8 cellular contexts compared by ENCODE assay signal in the genomic region with DNA sequence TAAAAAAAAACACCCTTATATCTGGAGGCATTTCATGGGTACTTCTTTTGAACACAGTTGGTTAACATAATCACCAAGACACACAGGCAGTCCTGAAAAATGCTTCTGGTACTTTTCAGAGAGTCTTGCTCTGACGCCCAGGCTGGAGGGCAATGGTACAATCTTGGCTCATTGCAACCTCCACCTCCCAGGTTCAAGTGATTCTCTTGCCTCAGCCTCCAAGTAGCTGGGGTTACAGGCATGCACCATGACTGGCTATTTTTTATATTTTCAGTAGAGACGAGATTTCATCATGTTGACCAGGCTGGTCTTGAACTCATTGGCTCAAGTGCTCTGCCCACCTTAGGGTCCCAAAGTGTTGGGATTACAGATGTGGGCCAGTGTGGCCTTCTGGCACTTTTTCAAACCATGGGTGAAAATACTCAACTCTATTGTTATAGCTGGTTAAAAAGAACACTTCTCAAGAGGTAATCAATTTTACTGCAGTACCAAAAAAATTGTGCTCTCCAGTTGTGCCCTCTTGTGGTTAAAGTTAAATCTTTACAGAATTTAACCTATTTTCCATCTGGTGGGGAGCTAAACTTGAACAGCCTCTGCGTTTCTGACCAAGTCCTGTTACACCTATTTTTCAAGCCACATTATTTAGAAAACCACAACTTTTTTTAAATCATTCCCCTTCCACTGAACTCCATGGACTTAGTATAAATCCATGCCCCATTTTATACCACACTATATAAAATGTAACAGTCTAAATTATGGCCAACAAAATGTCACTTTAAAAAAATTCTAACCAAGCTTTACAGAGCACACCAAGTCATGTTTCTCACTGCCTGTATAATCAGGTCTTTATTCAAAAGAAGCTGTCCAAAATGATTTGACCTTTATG. TPM values are rescaled to one million over a fixed set of nuclear protein-coding genes. Genes with fewer than 3 reads are reported as not detected.
DNase-seq lines count a peak whose midpoint lies in the region; ATAC-seq, FAIRE-seq and TF ChIP-seq lines count a peak whose summit lies in the region.

No MANE protein-coding gene starts in this region.

- TF ChIP-seq RAD21 in A549 (conservative IDR thresholded peaks at IDR 0.05 in 1 of 2, IDR thresholded peaks at IDR 0.05 in 1 of 2): peak; percentile 26 to 30; a peak in 2 of 5 replicates

- no peaks in the 10 kb centered on the region for H3K27me3 ChIP-seq in ectodermal cell (ENCODE audit: control insufficient read depth, insufficient read depth, low read length, poor library complexity, severe bottlenecking)

- H3K4me2 ChIP-seq in A549: peak overlapping the region; percentile 97; the same call in 2 of the 3 replicates

- TF ChIP-seq CTCF in A549 (IDR thresholded peaks at IDR 0.05): peak; percentile 55

- DNase-seq in A549 (ENCODE audit: low read depth in 1 of 2, low spot score in 1 of 2): peak in 1 of 2 experiments; percentile 53
- DNase-seq in GM03348 (ENCODE audit: low spot score): peak; percentile 34
- peak; percentile 75 for DNase-seq in RKO (ENCODE audit: low spot score)
- peak; percentile 19 for DNase-seq in putamen (ENCODE audit: low spot score)
- DNase-seq in COLO668 (lab: John Stamatoyannopoulos, UW; ENCODE audit: unreplicated experiment): no peak
- no peak for DNase-seq in GM12892 (ENCODE audit: insufficient read length)
- no peak for DNase-seq in cerebellum (ENCODE audit: low spot score)

- CTCF ChIA-PET in A549 (lab: Yijun Ruan, JAX): interaction anchor here (0.6 to 4.7 kb wide), 53 partner anchors 8 to 1666 kb away, joined by 3 to 75 read pairs (median 5); partner anchors contain the start of genes DIS3L, LCTL, MAP2K1 and RPL4

- no peak for TF ChIP-seq EP300 in A549 (IDR thresholded peaks at IDR 0.05)

- WGBS in A549 (ENCODE audit: missing lambda C conversion rate): 63% methylated on average over 3 of the region's 3 CpGs
- WGBS in ectodermal cell, 2 experiments: 87 to 88% methylated on average over 3 of the region's 3 CpGs

- TF ChIP-seq POLR2A in A549 (IDR thresholded peaks at IDR 0.05; ENCODE audit: low read length): no peak
- TF ChIP-seq POLR2A in GM12892 (IDR thresholded peaks at IDR 0.05; ENCODE audit: low read depth, low read length): no peak

- FAIRE-seq in A549 (lab: Jason Lieb, UNC) (no peak), GM12892 (lab: Jason Lieb, UNC) (no peak)

- peaks cover 56% of the 10 kb centered on the region for H3K4me1 ChIP-seq in A549
- peaks cover 16% of the 10 kb centered on the region for H3K4me1 ChIP-seq in ectodermal cell (ENCODE audit: control insufficient read depth, insufficient read depth, low read length)

- no peak overlapping the region for H3K4me3 ChIP-seq in A549
- H3K4me3 ChIP-seq in ectodermal cell (ENCODE audit: insufficient read depth, low read depth, low read length): no peak overlapping the region

- POLR2A ChIA-PET in A549 (lab: Yijun Ruan, JAX): interaction anchor here (0.9 to 3.3 kb wide), 4 partner anchors 9 to 142 kb away, joined by 3 to 25 read pairs (median 4); partner anchors contain the start of genes MAP2K1 and TIPIN

- ATAC-seq in A549: no peak

- H3K9me3 ChIP-seq in A549: no peaks in the 10 kb centered on the region
- no peaks in the 10 kb centered on the region for H3K9me3 ChIP-seq in ectodermal cell (ENCODE audit: control insufficient read depth, low read length)

- H3K27ac ChIP-seq in A549 (peak overlapping the region in 1 of 2 experiments; percentile 31; a peak in 2 of 6 replicates), ectodermal cell (ENCODE audit: insufficient read depth, low read depth, low read length, poor library complexity, severe bottlenecking) (peak overlapping the region; percentile 5)

- peaks cover 47% of the 10 kb centered on the region for H3K36me3 ChIP-seq in ectodermal cell (ENCODE audit: control insufficient read depth, insufficient read depth, low read length)

TF ChIP-seq in A549, 52 proteins besides CTCF, POLR2A, EP300 and RAD21:
- TF ChIP-seq CBX8 (IDR thresholded peaks at IDR 0.05) (no peak), SMC3 (IDR thresholded peaks at IDR 0.05) (no peak), POLR2AphosphoS2 (conservative IDR thresholded peaks at IDR 0.05; ENCODE audit: low read length) (peak; percentile 93; the same call in 1 of the 2 replicates), ZC3H11A (IDR thresholded peaks at IDR 0.05) (no peak), HOXA7 (CRISPR knock-in tag; IDR thresholded peaks at IDR 0.05) (peak; percentile 90), HEYL (CRISPR knock-in tag; IDR thresholded peaks at IDR 0.05) (no peak), TP53 (CRISPR knock-in tag; IDR thresholded peaks at IDR 0.05) (peak; percentile 49; the same call in 1 of the 2 replicates), NFE2L2 (conservative IDR thresholded peaks at IDR 0.05; ENCODE audit: low read length) (peak; percentile 73), MAFK (IDR thresholded peaks at IDR 0.05; ENCODE audit: partially characterized antibody) (peak; percentile 5), ATOH8 (CRISPR knock-in tag; IDR thresholded peaks at IDR 0.05; ENCODE audit: low read depth) (peak; percentile 55; the same call in 1 of the 2 replicates), HOXB5 (CRISPR knock-in tag; IDR thresholded peaks at IDR 0.05) (no peak), FOSB (CRISPR knock-in tag; IDR thresholded peaks at IDR 0.05) (no peak; the same call in 1 of the 2 replicates), NPAS2 (CRISPR knock-in tag; IDR thresholded peaks at IDR 0.05; ENCODE audit: borderline replicate concordance) (no peak), CEBPB (IDR thresholded peaks at IDR 0.05) (no peak), TFCP2L1 (CRISPR knock-in tag; IDR thresholded peaks at IDR 0.05) (peak; percentile 85)
- TF ChIP-seq, protein P1, sequence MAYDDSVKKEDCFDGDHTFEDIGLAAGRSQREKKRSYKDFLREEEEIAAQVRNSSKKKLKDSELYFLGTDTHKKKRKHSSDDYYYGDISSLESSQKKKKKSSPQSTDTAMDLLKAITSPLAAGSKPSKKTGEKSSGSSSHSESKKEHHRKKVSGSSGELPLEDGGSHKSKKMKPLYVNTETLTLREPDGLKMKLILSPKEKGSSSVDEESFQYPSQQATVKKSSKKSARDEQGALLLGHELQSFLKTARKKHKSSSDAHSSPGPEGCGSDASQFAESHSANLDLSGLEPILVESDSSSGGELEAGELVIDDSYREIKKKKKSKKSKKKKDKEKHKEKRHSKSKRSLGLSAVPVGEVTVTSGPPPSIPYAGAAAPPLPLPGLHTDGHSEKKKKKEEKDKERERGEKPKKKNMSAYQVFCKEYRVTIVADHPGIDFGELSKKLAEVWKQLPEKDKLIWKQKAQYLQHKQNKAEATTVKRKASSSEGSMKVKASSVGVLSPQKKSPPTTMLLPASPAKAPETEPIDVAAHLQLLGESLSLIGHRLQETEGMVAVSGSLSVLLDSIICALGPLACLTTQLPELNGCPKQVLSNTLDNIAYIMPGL (CRISPR knock-in tag; IDR thresholded peaks at IDR 0.05; ENCODE audit: borderline replicate concordance): no peak; the same call in 1 of the 2 replicates
TF ChIP-seq in A549: peak in this region for 7.

RNA-seq across cellular contexts. Expression of gene SNAPC5, which starts 1.2 kb away (rescaled TPM):
- polyA plus RNA-seq in A549 (2011; rRNA removed) (70.5 and 84.9 TPM in 2 replicates), A549 (2017; fragmentation: RNase III; extraction: RNeasy Plus Mini Kit Qiagen cat#74134 plus additional on column Dnase treatment) (78.7 to 85.1 TPM (median 80.9 TPM) in 3 replicates)
- 69.9 and 90.5 TPM in 2 replicates for polyA plus RNA-seq in A549 (2012; cell fraction: cytosol; rRNA removed)
- 12.3 and 15.3 TPM in 2 replicates for polyA plus RNA-seq in A549 (2012; cell fraction: nucleus; rRNA removed)
- polyA minus RNA-seq in A549 (2011; rRNA and poly(A)+ RNA removed): 12.7 and 15.0 TPM in 2 replicates
- polyA plus RNA-seq in ectodermal cell (2013, experiment 1 of 4): 26.1 TPM
- polyA plus RNA-seq in ectodermal cell (2013, experiment 2 of 4): 28.7 TPM
- 26.6 TPM for polyA plus RNA-seq in ectodermal cell (2013, experiment 3 of 4)
- 26.7 TPM for polyA plus RNA-seq in ectodermal cell (2013, experiment 4 of 4)
- 29.3 TPM for polyA plus RNA-seq in GM12892 (2012; ENCODE audit: missing spikeins)
- 10.0 TPM for total RNA-seq in cerebellum

RNA-seq across cellular contexts. Expression of gene RPL4, which starts 5.9 kb away (rescaled TPM):
- 6,042 and 6,957 TPM in 2 replicates for polyA plus RNA-seq in A549 (2011; rRNA removed)
- polyA plus RNA-seq in A549 (2012; cell fraction: cytosol; rRNA removed): 4,543 and 5,300 TPM in 2 replicates
- 2,306 and 2,953 TPM in 2 replicates for polyA plus RNA-seq in A549 (2012; cell fraction: nucleus; rRNA removed)
- 4,068 to 4,549 TPM (median 4,330 TPM) in 3 replicates for polyA plus RNA-seq in A549 (2017; fragmentation: RNase III; extraction: RNeasy Plus Mini Kit Qiagen cat#74134 plus additional on column Dnase treatment)
- 4,920 and 5,293 TPM in 2 replicates for polyA minus RNA-seq in A549 (2011; rRNA and poly(A)+ RNA removed)
- 4,997 TPM for polyA plus RNA-seq in ectodermal cell (2013, experiment 1 of 4)
- polyA plus RNA-seq in ectodermal cell (2013, experiment 2 of 4): 4,969 TPM
- polyA plus RNA-seq in ectodermal cell (2013, experiment 3 of 4): 4,998 TPM
- polyA plus RNA-seq in ectodermal cell (2013, experiment 4 of 4): 5,573 TPM
- polyA plus RNA-seq in GM12892 (2012; ENCODE audit: missing spikeins): 7,439 TPM
- total RNA-seq in cerebellum: 1,403 TPM

RNA-seq across cellular contexts. Expression of gene ZWILCH, which starts 6.4 kb away (rescaled TPM):
- polyA plus RNA-seq in A549 (2011; rRNA removed): 62.7 and 70.9 TPM in 2 replicates
- polyA plus RNA-seq in A549 (2012; cell fraction: cytosol; rRNA removed): 17.8 and 18.5 TPM in 2 replicates
- polyA plus RNA-seq in A549 (2012; cell fraction: nucleus; rRNA removed): 9.0 and 11.5 TPM in 2 replicates
- polyA plus RNA-seq in A549 (2017; fragmentation: RNase III; extraction: RNeasy Plus Mini Kit Qiagen cat#74134 plus additional on column Dnase treatment): 49.4 to 53.5 TPM (median 50.9 TPM) in 3 replicates
- 27.4 and 30.0 TPM in 2 replicates for polyA minus RNA-seq in A549 (2011; rRNA and poly(A)+ RNA removed)
- polyA plus RNA-seq in ectodermal cell (2013, experiment 1 of 4): 48.5 TPM
- 50.9 TPM for polyA plus RNA-seq in ectodermal cell (2013, experiment 2 of 4)
- 44.9 TPM for polyA plus RNA-seq in ectodermal cell (2013, experiment 3 of 4)
- 47.4 TPM for polyA plus RNA-seq in ectodermal cell (2013, experiment 4 of 4)
- polyA plus RNA-seq in GM12892 (2012; ENCODE audit: missing spikeins): 16.8 TPM
- 31.1 TPM for total RNA-seq in cerebellum

Comparison
In these comparisons a context has a peak if more than half of its experiments do, and no peak if none do; other contexts are left out.
1. DNase-seq: peak in GM03348 (single experiment), RKO (single experiment) and putamen (single experiment); none in COLO668 (single experiment), GM12892 (single experiment) and cerebellum (single experiment).